15 cellular contexts compared by ENCODE assay signal in the genomic region with DNA sequence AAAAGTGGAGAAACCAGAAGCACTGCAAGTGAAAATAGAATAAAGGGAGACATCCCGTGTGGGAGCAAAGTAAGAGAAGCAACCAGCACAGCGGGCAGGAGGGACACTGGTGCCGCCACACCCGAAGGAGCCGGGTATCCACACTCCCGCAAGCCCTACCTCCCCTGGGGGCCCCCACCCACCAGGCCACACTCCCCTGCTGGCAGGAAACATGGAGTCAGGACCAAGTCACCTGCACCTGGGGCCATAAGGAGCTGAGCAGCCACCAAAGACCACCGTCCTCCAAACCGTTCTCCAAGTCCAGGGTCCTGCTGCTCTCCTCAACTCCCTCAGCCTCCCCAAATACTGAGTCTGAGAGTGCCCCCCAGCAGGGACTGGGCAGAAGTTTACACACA. TPM values are rescaled to one million over a fixed set of nuclear protein-coding genes. Genes with fewer than 3 reads are reported as not detected.
DNase-seq lines count a peak whose midpoint lies in the region; ATAC-seq and TF ChIP-seq lines count a peak whose summit lies in the region.
"Had no signal": no experiment of that assay in that cellular context is flagged by ENCODE, and none has a peak within 500 bp of the region (broad histone marks: within the 10 kb centered on the region; RNA-seq: fewer than 3 reads in every experiment).

No MANE protein-coding gene starts in this region.

- H3K27me3 Mint-ChIP-seq in neural progenitor cell (ENCODE audit: insufficient read depth, low read depth): peaks cover 22% of the 10 kb centered on the region

- no TSS peak for BruUV-seq in IMR-90 (replicated peaks; lab: Mats Ljungman, UMichigan)

- H3K4me1 Mint-ChIP-seq in neural progenitor cell: peaks cover 45% of the 10 kb centered on the region
- H3K4me1 Mint-ChIP-seq: B cell had no signal

- H3K27ac Mint-ChIP-seq in neural progenitor cell: peak overlapping the region; percentile 86
- H3K27ac Mint-ChIP-seq: activated T-cell treated with anti-CD3 and anti-CD28 coated beads, Interleukin-2, amount 50 U/mL, for 72 hours; B cell; naive thymus-derived CD4-positive, alpha-beta T cell had no signal

- no peak for DNase-seq in IMR-90
- no peak for DNase-seq in epithelial cell of proximal tubule (ENCODE audit: low read depth)
- no peak for DNase-seq in neural progenitor cell (ENCODE audit: low spot score)
- DNase-seq in activated T-cell treated with anti-CD3 and anti-CD28 coated beads, Interleukin-2, amount 50 U/mL, for 48 hours: no peak
- DNase-seq in midbrain (lab: John Stamatoyannopoulos, UW): no peak
- DNase-seq in AML-193 (lab: John Stamatoyannopoulos, UW): no peak
- DNase-seq in activated CD8-positive, alpha-beta memory T cell treated with anti-CD3 and anti-CD28 coated beads, Interleukin-2, amount 50 U/mL, for 48 hours: no peak
- DNase-seq: activated T-cell treated with anti-CD3 and anti-CD28 coated beads, Interleukin-2, amount 50 U/mL, for 72 hours; naive thymus-derived CD4-positive, alpha-beta T cell; NCI-H1092 treated with DMSO at 0.1 percent for 48 hours; stimulated activated CD8-positive, alpha-beta memory T cell treated with anti-CD3 and anti-CD28 coated beads, Interleukin-4, amount 100 ng/mL, for 48 hours had no signal

- H3K4me3 Mint-ChIP-seq in neural progenitor cell: peak overlapping the region; percentile 67
- H3K4me3 Mint-ChIP-seq: activated T-cell treated with anti-CD3 and anti-CD28 coated beads, Interleukin-2, amount 50 U/mL, for 72 hours; B cell had no signal

- H3K56ac ChIP-seq in IMR-90 (ENCODE audit: extremely low read depth, insufficient read depth, low read length): peak overlapping the region; percentile 42; the same call in 1 of the 2 replicates

- no peaks in the 10 kb centered on the region for H3K27me3 ChIP-seq in ACC112 (ENCODE audit: insufficient read depth, low read length)
- H3K27me3 ChIP-seq in IMR-90 (ENCODE audit: control insufficient read depth, insufficient read depth, low read length): no peaks in the 10 kb centered on the region
- peaks cover 34% of the 10 kb centered on the region for H3K27me3 ChIP-seq in neural progenitor cell
- H3K27me3 ChIP-seq: tibial nerve had no signal

- peak overlapping the region; percentile 1; the same call in 1 of the 2 replicates for H3K4me2 ChIP-seq in IMR-90 (ENCODE audit: low read depth, low read length)
- peak overlapping the region; percentile 71 for H3K4me2 ChIP-seq in neural progenitor cell

- H3K79me2 ChIP-seq in ACC112 (ENCODE audit: control insufficient read depth, insufficient read depth, low read length, unreplicated experiment): no peaks in the 10 kb centered on the region
- no peaks in the 10 kb centered on the region for H3K79me2 ChIP-seq in neural progenitor cell (ENCODE audit: low read depth)

- TF ChIP-seq CTCF in IMR-90 (conservative IDR thresholded peaks at IDR 0.05; ENCODE audit: low read depth, low read length): no peak
- TF ChIP-seq CTCF in epithelial cell of proximal tubule (conservative IDR thresholded peaks at IDR 0.05; ENCODE audit: low read depth, low read length): no peak
- no peak for TF ChIP-seq CTCF in neural progenitor cell (IDR thresholded peaks at IDR 0.05)

- H4K20me1 ChIP-seq in IMR-90 (ENCODE audit: insufficient read depth, low read length) (peaks cover 5% of the 10 kb centered on the region), neural progenitor cell (ENCODE audit: low read depth) (no peaks in the 10 kb centered on the region)

- H2AK5ac ChIP-seq in IMR-90 (ENCODE audit: low read depth, low read length): peak overlapping the region; percentile 97

- dilution Hi-C loops in IMR-90 (cut with HindIII; ENCODE audit: low sequenced_read_pairs, unreplicated experiment): no loop called here

- ATAC-seq in IMR-90 (ENCODE audit: low read depth): no peak
- ATAC-seq: activated T-cell treated with anti-CD3 and anti-CD28 coated beads, Interleukin-2, amount 50 U/mL, for 72 hours; naive thymus-derived CD4-positive, alpha-beta T cell had no signal

- H3K4me3 ChIP-seq in ACC112 (ENCODE audit: low read depth, low read length) (peak overlapping the region; percentile 47), IMR-90 (ENCODE audit: insufficient read depth, low read depth, low read length) (no peak overlapping the region), epithelial cell of proximal tubule (ENCODE audit: low read depth, low read length) (peak overlapping the region; percentile 28), neural progenitor cell (no peak overlapping the region)
- H3K4me3 ChIP-seq: tibial nerve had no signal

- peaks cover 24% of the 10 kb centered on the region for H3F3A ChIP-seq in neural progenitor cell (ENCODE audit: low read depth)

- POLR2A ChIA-PET in IMR-90 (lab: Charles Lee; ENCODE audit: unreplicated experiment): no interaction called here

- H3K36me3 Mint-ChIP-seq in neural progenitor cell: peaks cover 2% of the 10 kb centered on the region
- H3K36me3 Mint-ChIP-seq: naive thymus-derived CD4-positive, alpha-beta T cell had no signal

- in situ Hi-C loops in IMR-90 (cut with MboI; ENCODE audit: low sequenced_read_pairs): no loop called here

- H2AFZ ChIP-seq in ACC112 (ENCODE audit: low read length, unreplicated experiment): no peak overlapping the region
- peak overlapping the region; percentile 90 for H2AFZ ChIP-seq in IMR-90 (replicated peaks; ENCODE audit: low read length, poor library complexity)
- peak overlapping the region; percentile 75 for H2AFZ ChIP-seq in neural progenitor cell (replicated peaks)

- H3K36me3 ChIP-seq in ACC112 (ENCODE audit: insufficient read depth, low read length) (no peaks in the 10 kb centered on the region), IMR-90 (ENCODE audit: control insufficient read depth, insufficient read depth, low read length) (no peaks in the 10 kb centered on the region), neural progenitor cell (no peaks in the 10 kb centered on the region)
- H3K36me3 ChIP-seq: esophagus muscularis mucosa, tibial nerve had no signal

- TF ChIP-seq RAD21 in IMR-90 (IDR thresholded peaks at IDR 0.05; ENCODE audit: low read length): no peak

- H4K8ac ChIP-seq in IMR-90 (ENCODE audit: low read depth in 2 of 2, low read length in 2 of 2): peak overlapping the region; percentile 24 to 66; a peak in 2 of 4 replicates

- intact Hi-C loops in IMR-90 (cut with micrococcal nuclease): no loop called here

- H2BK120ac ChIP-seq in IMR-90 (ENCODE audit: low read depth, low read length): peak overlapping the region; percentile 79

- H2AK9ac ChIP-seq in IMR-90 (replicated peaks; ENCODE audit: low read depth, low read length, poor library complexity): peak overlapping the region; percentile 34

- CTCF ChIA-PET in IMR-90 (lab: Yijun Ruan, JAX): no interaction called here

- peak overlapping the region; percentile 29; the same call in 1 of the 2 replicates for H4K5ac ChIP-seq in IMR-90 (ENCODE audit: low read depth, low read length)

- H3K9me1 ChIP-seq in IMR-90 (ENCODE audit: insufficient read depth, low read length): peaks cover 30% of the 10 kb centered on the region

- H3K14ac ChIP-seq in IMR-90 (replicated peaks; ENCODE audit: low read depth, low read length): peak overlapping the region; percentile 74

- peaks cover 52% of the 10 kb centered on the region for H3K4me1 ChIP-seq in ACC112 (ENCODE audit: control insufficient read depth, insufficient read depth, low read length, unreplicated experiment)
- peaks cover 42% of the 10 kb centered on the region for H3K4me1 ChIP-seq in IMR-90 (ENCODE audit: control insufficient read depth, insufficient read depth, low read length)
- peaks cover 30% of the 10 kb centered on the region for H3K4me1 ChIP-seq in neural progenitor cell

- H2BK20ac ChIP-seq in IMR-90 (ENCODE audit: low read depth, low read length): peak overlapping the region; percentile 75

- H3K4ac ChIP-seq in IMR-90 (ENCODE audit: low read depth, low read length): peak overlapping the region; percentile 77

- H3K27ac ChIP-seq in ACC112 (ENCODE audit: low read depth, low read length) (peak overlapping the region; percentile 66), IMR-90 (ENCODE audit: insufficient read depth, low read length) (no peak overlapping the region), neural progenitor cell (no peak overlapping the region)

- H2BK5ac ChIP-seq in IMR-90 (ENCODE audit: low read depth, low read length, poor library complexity, severe bottlenecking): peak overlapping the region; percentile 47

- H3K23ac ChIP-seq in IMR-90 (ENCODE audit: low read depth, low read length): peak overlapping the region; percentile 36; the same call in 1 of the 2 replicates

- H4K91ac ChIP-seq in IMR-90 (ENCODE audit: insufficient read depth, low read depth, low read length): peak overlapping the region; percentile 21

- TF ChIP-seq POLR2A in IMR-90 (IDR thresholded peaks at IDR 0.05; ENCODE audit: low read depth, low read length): no peak

- WGBS in IMR-90 (ENCODE audit: extremely low coverage in 2 of 2, insufficient read length in 1 of 2), 2 experiments: 58% methylated on average over 2 of the region's 8 CpGs; no CpG with 5 or more reads in 1 of the 2 experiments

- H3K9me3 Mint-ChIP-seq in neural progenitor cell: peaks cover 5% of the 10 kb centered on the region

- peak overlapping the region; percentile 47; the same call in 2 of the 3 replicates for H2BK15ac ChIP-seq in IMR-90 (ENCODE audit: low read depth, low read length)

- no peaks in the 10 kb centered on the region; a peak in 1 of 4 replicates for H3K79me1 ChIP-seq in IMR-90 (ENCODE audit: low read depth in 1 of 2, low read length in 2 of 2)

- H3K18ac ChIP-seq in IMR-90 (ENCODE audit: low read depth, low read length): no peak overlapping the region; the same call in 1 of the 2 replicates

- H3K9me3 ChIP-seq in IMR-90 (ENCODE audit: control insufficient read depth, insufficient read depth, low read length) (no peaks in the 10 kb centered on the region), neural progenitor cell (ENCODE audit: low read depth) (no peaks in the 10 kb centered on the region)
- H3K9me3 ChIP-seq: esophagus muscularis mucosa, tibial nerve had no signal

- no peak overlapping the region for H3K9ac ChIP-seq in IMR-90 (ENCODE audit: low read depth, low read length)
- no peak overlapping the region for H3K9ac ChIP-seq in neural progenitor cell

RNA-seq across cellular contexts. Expression of a gene that starts 30.5 kb away (rescaled TPM):
- total RNA-seq in IMR-90 (2012; rRNA removed) (43.3 and 49.3 TPM in 2 replicates), epithelial cell of proximal tubule (43.6 and 52.5 TPM in 2 replicates), neural progenitor cell (ENCODE audit: low replicate concordance) (9.6 and 27.4 TPM in 2 replicates)
- 78.8 and 87.3 TPM in 2 replicates for polyA plus RNA-seq in IMR-90 (2012; rRNA removed)
- 35.7 and 111 TPM in 2 replicates for polyA plus RNA-seq in IMR-90 (2012; cell fraction: cytosol; rRNA removed)
- polyA plus RNA-seq in IMR-90 (2012; cell fraction: nucleus; rRNA removed; ENCODE audit: low replicate concordance): 65.7 and 165 TPM in 2 replicates

RNA-seq across cellular contexts. Expression of a gene that starts 48.7 kb away (rescaled TPM):
- total RNA-seq in IMR-90 (2012; rRNA removed): not detected in 2 replicates
- 0.09 and 0.13 TPM in 2 replicates for polyA plus RNA-seq in IMR-90 (2012; rRNA removed)
- 0.03 and 0.05 TPM in 2 replicates for polyA plus RNA-seq in IMR-90 (2012; cell fraction: cytosol; rRNA removed)
- polyA plus RNA-seq in IMR-90 (2012; cell fraction: nucleus; rRNA removed; ENCODE audit: low replicate concordance): 0.24 and 0.40 TPM in 2 replicates
- total RNA-seq in epithelial cell of proximal tubule: 0.35 and 1.3 TPM in 2 replicates
- 0.19 TPM in 1 of 2 replicates, not detected in the other for total RNA-seq in neural progenitor cell (ENCODE audit: low replicate concordance)
- total RNA-seq: activated T-cell treated with anti-CD3 and anti-CD28 coated beads, Interleukin-2, amount 50 U/mL, for 72 hours had no signal

RNA-seq across cellular contexts. Expression of a gene that starts 55.1 kb away (rescaled TPM):
- total RNA-seq in IMR-90 (2012; rRNA removed) (0.72 and 1.7 TPM in 2 replicates), epithelial cell of proximal tubule (0.87 and 5.8 TPM in 2 replicates), neural progenitor cell (ENCODE audit: low replicate concordance) (0.47 and 10.7 TPM in 2 replicates)
- polyA plus RNA-seq in IMR-90 (2012; rRNA removed): 12.5 and 16.7 TPM in 2 replicates
- 6.3 and 14.8 TPM in 2 replicates for polyA plus RNA-seq in IMR-90 (2012; cell fraction: cytosol; rRNA removed)
- polyA plus RNA-seq in IMR-90 (2012; cell fraction: nucleus; rRNA removed; ENCODE audit: low replicate concordance): 119 and 328 TPM in 2 replicates

Comparison
In these comparisons a context has a peak if more than half of its experiments do, and no peak if none do; other contexts are left out.
1. H3K4me3 ChIP-seq: peak in ACC112 (single experiment) and epithelial cell of proximal tubule (single experiment); none in IMR-90 (single experiment) and neural progenitor cell (single experiment).